Comparison of ENCODE assay signal across 25 cellular contexts in genomic region chr20:53202781-53203180, GRCh38.
A peak's percentile ranks its signal among the peaks of the same experiment; 100 is the strongest.
DNase-seq lines count a peak whose midpoint lies in the region; ATAC-seq, FAIRE-seq and TF ChIP-seq lines count a peak whose summit lies in the region.
"Had no signal": no experiment of that assay in that cellular context is flagged by ENCODE, and none has a peak within 500 bp of the region (broad histone marks: within the 10 kb centered on the region; RNA-seq: fewer than 3 reads in every experiment).

No MANE protein-coding gene starts in this region.

- no peak for TF ChIP-seq CTCF in epithelial cell of esophagus (IDR thresholded peaks at IDR 0.05; ENCODE audit: insufficient read depth, low read depth, low read length, missing control alignments)

- DNase-seq in NCI-H146 (lab: John Stamatoyannopoulos, UW), result peak; percentile 26
- DNase-seq in NCI-H146 treated with DMSO at 0.1 percent for 48 hours (lab: John Stamatoyannopoulos, UW; ENCODE audit: unreplicated experiment), result no peak
- DNase-seq in AG20443 (ENCODE audit: low spot score), result peak; percentile 29
- peak; percentile 84 for DNase-seq in NCI-H69 (lab: John Stamatoyannopoulos, UW)
- DNase-seq in epithelial cell of esophagus (ENCODE audit: low read depth), result peak; percentile 51
- DNase-seq in NCI-H128 (lab: John Stamatoyannopoulos, UW; ENCODE audit: unreplicated experiment), result no peak
- no peak for DNase-seq in RCC 7860 (ENCODE audit: low spot score)
- DNase-seq: activated CD4-positive, CD25-positive, alpha-beta regulatory T cell; foreskin fibroblast; KG1; kidney glomerular epithelial cell; NCI-H1092; NCI-H510A; nephron progenitor cell; small intestine; stimulated activated CD4-positive, alpha-beta T cell treated with anti-CD3 and anti-CD28 coated beads, Interleukin-4, amount 100 ng/mL, for 1 hour had no signal

- FAIRE-seq in RCC 7860 (lab: Jason Lieb, UNC), result no peak
- FAIRE-seq: D721Med, endometrium, G401.6, GM12891, small intestine had no signal

- ATAC-seq in HG03175 (IDR thresholded peaks at IDR 0.05; ENCODE audit: unreplicated experiment), result no peak
- ATAC-seq: HCT116 had no signal

- H3K4me3 ChIP-seq in epithelial cell of esophagus (ENCODE audit: low read length), result no peak overlapping the region
- H3K4me3 ChIP-seq: BLaER1, coronary artery, thoracic aorta had no signal

Comparison
In these comparisons a context has a peak if more than half of its experiments do, and no peak if none do; other contexts are left out.
1. DNase-seq: peak in NCI-H146 (single experiment), AG20443 (single experiment), NCI-H69 (single experiment) and epithelial cell of esophagus (single experiment); none in NCI-H146 treated with DMSO at 0.1 percent for 48 hours (single experiment), NCI-H128 (single experiment) and RCC 7860 (single experiment).